19 cellular contexts compared by ENCODE assay signal in genomic region chr10:32131388-32131787, GRCh38.
DNase-seq lines count a peak whose midpoint lies in the region; ATAC-seq and TF ChIP-seq lines count a peak whose summit lies in the region.
"Had no signal": no experiment of that assay in that cellular context is flagged by ENCODE, and none has a peak within 500 bp of the region (broad histone marks: within the 10 kb centered on the region; RNA-seq: fewer than 3 reads in every experiment).

No MANE protein-coding gene starts in this region.

- no peaks in the 10 kb centered on the region for H3K36me3 ChIP-seq in Loucy (ENCODE audit: insufficient read depth, low read length)
- H3K36me3 ChIP-seq in parathyroid adenoma (ENCODE audit: control insufficient read depth, insufficient read depth, low read length): no peaks in the 10 kb centered on the region
- H3K36me3 ChIP-seq: cardiac muscle cell, SJSA1, suprapubic skin had no signal

- H3K9me3 ChIP-seq in Loucy (ENCODE audit: insufficient read depth, low read depth, low read length): no peaks in the 10 kb centered on the region
- no peaks in the 10 kb centered on the region for H3K9me3 ChIP-seq in parathyroid adenoma (ENCODE audit: control insufficient read depth, low read length)
- H3K9me3 ChIP-seq: SJSA1, suprapubic skin had no signal

- H2AFZ ChIP-seq in Loucy (ENCODE audit: low read length): peak overlapping the region; percentile 57
- no peak overlapping the region for H2AFZ ChIP-seq in parathyroid adenoma

- H3K4me1 ChIP-seq in Loucy (ENCODE audit: insufficient read depth, low read length, poor library complexity, severe bottlenecking) (peaks cover 44% of the 10 kb centered on the region), parathyroid adenoma (no peaks in the 10 kb centered on the region)
- H3K4me1 ChIP-seq: SJSA1 had no signal

- H3K79me2 ChIP-seq in Loucy (ENCODE audit: insufficient read depth, low read length): no peaks in the 10 kb centered on the region
- no peaks in the 10 kb centered on the region for H3K79me2 ChIP-seq in parathyroid adenoma

- no peak overlapping the region for H3K27ac ChIP-seq in parathyroid adenoma
- H3K27ac ChIP-seq: cardiac muscle cell, dorsolateral prefrontal cortex, SJSA1, suprapubic skin had no signal

- H3K4me2 ChIP-seq in Loucy (ENCODE audit: low read depth, low read length, poor library complexity, severe bottlenecking): peak overlapping the region; percentile 96
- peak overlapping the region; percentile 10 for H3K4me2 ChIP-seq in parathyroid adenoma (ENCODE audit: low read length)

- H3K9ac ChIP-seq in Loucy (ENCODE audit: low read depth, low read length, poor library complexity, severe bottlenecking): peak overlapping the region; percentile 71
- H3K9ac ChIP-seq in parathyroid adenoma: no peak overlapping the region

- no peaks in the 10 kb centered on the region for H4K20me1 ChIP-seq in Loucy (ENCODE audit: insufficient read depth, low read length, poor library complexity, severe bottlenecking)

- TF ChIP-seq CTCF in Loucy (conservative IDR thresholded peaks at IDR 0.05; ENCODE audit: low read length): no peak
- TF ChIP-seq CTCF in parathyroid adenoma (IDR thresholded peaks at IDR 0.05): no peak

- H3K27me3 ChIP-seq in Loucy (ENCODE audit: insufficient read depth, low read length, poor library complexity, severe bottlenecking): no peaks in the 10 kb centered on the region
- H3K27me3 ChIP-seq in parathyroid adenoma (ENCODE audit: control insufficient read depth, insufficient read depth, low read length): no peaks in the 10 kb centered on the region
- H3K27me3 ChIP-seq: cardiac muscle cell, dorsolateral prefrontal cortex, SJSA1, suprapubic skin had no signal

- peak; percentile 13 for DNase-seq in DMS53 treated with DMSO at 0.1 percent for 48 hours (lab: John Stamatoyannopoulos, UW; ENCODE audit: unreplicated experiment)
- DNase-seq in dermis blood vessel endothelial cell: peak; percentile 68
- no peak for DNase-seq in effector CD8-positive, alpha-beta T cell (lab: John Stamatoyannopoulos, UW)
- DNase-seq: Calu3, dorsolateral prefrontal cortex, left ventricle myocardium superior, NCI-H1417 treated with DMSO at 0.1 percent for 48 hours, NCI-H2171, NCI-H526 treated with DMSO at 0.1 percent for 48 hours, nucleus accumbens, retina had no signal

- ATAC-seq in GM21447 (IDR thresholded peaks at IDR 0.05; ENCODE audit: unreplicated experiment) (no peak), GM21717 (IDR thresholded peaks at IDR 0.05; ENCODE audit: unreplicated experiment) (no peak)
- ATAC-seq: activated CD4-positive, CD25-positive, alpha-beta regulatory T cell treated with anti-CD3 and anti-CD28 coated beads, Interleukin-2, amount 50 U/mL, for 24 hours; left ventricle myocardium superior had no signal

- no peaks in the 10 kb centered on the region for H3K9me2 ChIP-seq in Loucy (replicated peaks; ENCODE audit: low read depth, low read length)

- peaks cover 17% of the 10 kb centered on the region for H3F3A ChIP-seq in Loucy (ENCODE audit: low read depth)

- H3K4me3 ChIP-seq in Loucy (ENCODE audit: low read length, poor library complexity, severe bottlenecking) (peak overlapping the region; percentile 69), parathyroid adenoma (ENCODE audit: low read depth, low read length) (no peak overlapping the region)
- H3K4me3 ChIP-seq: cardiac muscle cell, dorsolateral prefrontal cortex, SJSA1, suprapubic skin had no signal
